ENCODE assay signal across 1 cellular context in genomic region chr7:121302214-121302745, GRCh38.
TF ChIP-seq lines count a peak whose summit lies in the region.

No MANE protein-coding gene starts in this region.

TF ChIP-seq in K562, 482 proteins besides CTCF, POLR2A, EP300 and RAD21 (continued from another document and continues in another):
- TF ChIP-seq PRDM10 (IDR thresholded peaks at IDR 0.05; ENCODE audit: partially characterized antibody) (no peak), RAD51 (IDR thresholded peaks at IDR 0.05; ENCODE audit: borderline replicate concordance, low read depth) (no peak), SRSF3 (IDR thresholded peaks at IDR 0.05; ENCODE audit: insufficient read depth, low read length) (no peak), ZBTB43 (CRISPR knock-in tag; IDR thresholded peaks at IDR 0.05) (no peak), ZNF212 (CRISPR knock-in tag; IDR thresholded peaks at IDR 0.05) (no peak), ZNF778 (CRISPR knock-in tag; IDR thresholded peaks at IDR 0.05) (no peak), STAG1 (CRISPR knock-in tag; IDR thresholded peaks at IDR 0.05; ENCODE audit: borderline replicate concordance) (no peak), PREB (CRISPR knock-in tag; IDR thresholded peaks at IDR 0.05) (no peak), CREB5 (CRISPR knock-in tag; IDR thresholded peaks at IDR 0.05) (no peak), ZKSCAN1 (IDR thresholded peaks at IDR 0.05; ENCODE audit: low read depth, low read length) (no peak), CBFB (CRISPR knock-in tag; IDR thresholded peaks at IDR 0.05) (no peak), MLX (CRISPR knock-in tag; conservative IDR thresholded peaks at IDR 0.05) (no peak), MXD1 (CRISPR knock-in tag; IDR thresholded peaks at IDR 0.05; ENCODE audit: borderline replicate concordance, poor library complexity, severe bottlenecking) (no peak), CHAMP1 (IDR thresholded peaks at IDR 0.05) (no peak), VEZF1 (CRISPR knock-in tag; IDR thresholded peaks at IDR 0.05) (no peak), CUX1 (CRISPR knock-in tag; IDR thresholded peaks at IDR 0.05) (no peak), HMBOX1 (IDR thresholded peaks at IDR 0.05) (no peak), ZNF184 (CRISPR knock-in tag; IDR thresholded peaks at IDR 0.05) (no peak), BCLAF1 (IDR thresholded peaks at IDR 0.05; ENCODE audit: borderline replicate concordance in 1 of 2, control insufficient read depth in 1 of 2, low read depth in 2 of 2, low read length in 1 of 2) (no peak), ZNF311 (CRISPR knock-in tag; IDR thresholded peaks at IDR 0.05) (no peak), ATF4 (CRISPR knock-in tag; IDR thresholded peaks at IDR 0.05) (no peak)
